ENCODE assay signal across 20 cellular contexts in genomic region chr7:114722562-114722961, GRCh38.
"Had no signal": no experiment of that assay in that cellular context is flagged by ENCODE, and none has a peak within 500 bp of the region (broad histone marks: within the 10 kb centered on the region; RNA-seq: fewer than 3 reads in every experiment).

No MANE protein-coding gene starts in this region.

- H3K27ac ChIP-seq: epithelial cell of prostate, esophagus muscularis mucosa, hepatocyte, parathyroid adenoma, prostate gland, right lobe of liver, skin epidermis, stomach, thoracic aorta, transverse colon had no signal

- H2AFZ ChIP-seq: hepatocyte, parathyroid adenoma had no signal

- H3K4me1 ChIP-seq: esophagus muscularis mucosa, parathyroid adenoma, prostate gland, right lobe of liver, stomach, transverse colon had no signal

- H3K4me2 ChIP-seq: hepatocyte had no signal

- ATAC-seq: effector memory CD8-positive, alpha-beta T cell; right lobe of liver had no signal

- H3K9ac ChIP-seq: parathyroid adenoma had no signal

- H3K9me3 ChIP-seq: esophagus muscularis mucosa, prostate gland, right lobe of liver, thoracic aorta, transverse colon had no signal

- H3K27me3 ChIP-seq: esophagus muscularis mucosa, hepatocyte, right lobe of liver, stomach, transverse colon had no signal

- H3K79me2 ChIP-seq: hepatocyte, parathyroid adenoma had no signal

- DNase-seq: effector memory CD8-positive, alpha-beta T cell; head of caudate nucleus; kidney; mesendoderm; naive B cell; occipital lobe; retina; right lobe of liver; stimulated activated CD4-positive, alpha-beta T cell treated with anti-CD3 and anti-CD28 coated beads, Interleukin-12 subunit alpha, Interleukin-12 subunit beta, amount 100 ng/mL, for 4 hours; stimulated activated naive CD4-positive, alpha-beta T cell; stomach; substantia nigra; transverse colon had no signal

- H3K4me3 ChIP-seq: esophagus muscularis mucosa, hepatocyte, prostate gland, right lobe of liver, skin epidermis, stomach, thoracic aorta, transverse colon had no signal

- H3K36me3 ChIP-seq: esophagus muscularis mucosa, prostate gland, right lobe of liver, stomach, thoracic aorta, transverse colon had no signal
